ENCODE assay signal across 9 cellular contexts in the genomic region with DNA sequence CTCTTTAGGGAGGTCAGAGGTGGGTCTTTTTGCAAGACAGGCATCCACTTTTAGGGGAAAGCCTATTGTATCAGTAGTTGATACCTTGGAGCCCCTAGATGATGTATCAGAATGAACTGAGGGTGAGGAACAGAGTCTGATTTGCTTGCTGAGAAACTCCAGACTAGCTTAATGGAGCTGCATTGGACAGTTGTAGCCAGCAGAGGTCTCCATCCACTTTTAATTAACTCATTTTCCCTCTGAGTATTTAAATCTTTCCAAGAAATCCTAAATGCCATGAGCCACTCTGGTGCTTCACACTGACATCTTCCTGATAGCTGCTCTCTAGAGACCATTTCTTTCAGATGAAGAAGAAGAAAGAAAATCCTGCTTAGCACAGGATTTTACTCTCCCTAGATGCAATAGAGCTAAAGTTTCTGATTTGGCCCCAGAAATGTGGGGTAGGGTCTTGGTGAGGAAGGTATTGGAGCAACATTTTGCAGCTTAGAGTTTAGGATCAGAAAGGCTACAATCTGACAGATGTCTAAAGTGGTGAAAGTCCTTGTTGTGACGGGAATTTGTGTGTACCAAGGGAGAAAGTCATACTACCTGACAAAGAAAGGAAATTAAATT. TPM values are rescaled to one million over a fixed set of nuclear protein-coding genes. Genes with fewer than 3 reads are reported as not detected.
DNase-seq lines count a peak whose midpoint lies in the region; ATAC-seq and TF ChIP-seq lines count a peak whose summit lies in the region.
"Had no signal": no experiment of that assay in that cellular context is flagged by ENCODE, and none has a peak within 500 bp of the region (broad histone marks: within the 10 kb centered on the region; RNA-seq: fewer than 3 reads in every experiment).

No MANE protein-coding gene starts in this region.

- H3K36me3 ChIP-seq in DOHH2 (ENCODE audit: control insufficient read depth, low read length) = peaks cover 7% of the 10 kb centered on the region; the same call in 1 of the 2 replicates
- peaks cover 0 to 30% of the 10 kb centered on the region in 2 donors for H3K36me3 ChIP-seq in adrenal gland (replicated peaks in 1 of 2)

- DNase-seq in KBM-7 (peak; percentile 25), adrenal gland (peak in 2 of 7 donors; percentile 20 to 22), iris pigment epithelial cell (ENCODE audit: low read depth) (peak; percentile 60), GOT3 (lab: John Stamatoyannopoulos, UW) (no peak), NCI-H774 (lab: John Stamatoyannopoulos, UW) (no peak), NOMO-1 treated with dmso at 0.1 percent for 144 hours (lab: John Stamatoyannopoulos, UW; ENCODE audit: unreplicated experiment) (no peak)

- no peak overlapping the region for H3K4me2 ChIP-seq in DOHH2 (ENCODE audit: low read length)

- no peaks in the 10 kb centered on the region for H3F3A ChIP-seq in DOHH2 (ENCODE audit: control insufficient read depth, insufficient read depth)

- no peak for ATAC-seq in GM21786 (IDR thresholded peaks at IDR 0.05; ENCODE audit: unreplicated experiment)

- H3K27me3 ChIP-seq in DOHH2 (ENCODE audit: control insufficient read depth, low read length) (no peaks in the 10 kb centered on the region), adrenal gland (no peaks in the 10 kb centered on the region)
- H3K27me3 ChIP-seq: SJSA1 had no signal

- no peaks in the 10 kb centered on the region for H3K9me3 ChIP-seq in DOHH2 (ENCODE audit: control insufficient read depth, insufficient read depth, low read length)
- no peaks in the 10 kb centered on the region for H3K9me3 ChIP-seq in adrenal gland (replicated peaks in 1 of 3)
- H3K9me3 ChIP-seq: SJSA1 had no signal

- no peaks in the 10 kb centered on the region for H3K9me2 ChIP-seq in DOHH2 (replicated peaks; ENCODE audit: control insufficient read depth, low read length)

- no peaks in the 10 kb centered on the region for H3K79me2 ChIP-seq in DOHH2 (ENCODE audit: control insufficient read depth, low read length)

- in situ Hi-C loops in KBM-7 (cut with MboI; ENCODE audit: low pct_unique_long_range_greater_than_20kb, low sequenced_read_pairs) = loop anchor here (25.0 kb wide), 1 partner anchor 404 kb away; no protein-coding TSS in a partner anchor

- TF ChIP-seq POLR2A in adrenal gland (IDR thresholded peaks at IDR 0.05) = no peak

- no peaks in the 10 kb centered on the region for H4K20me1 ChIP-seq in DOHH2 (ENCODE audit: control insufficient read depth, insufficient read depth, low read depth, low read length)

- H3K27ac ChIP-seq in DOHH2 (ENCODE audit: low read depth, low read length) = no peak overlapping the region
- H3K27ac ChIP-seq in adrenal gland = no peak overlapping the region
- H3K27ac ChIP-seq: SJSA1 had no signal

- TF ChIP-seq CTCF in DOHH2 (IDR thresholded peaks at IDR 0.05; ENCODE audit: low read depth, low read length, poor library complexity, severe bottlenecking) = peak; percentile 72
- TF ChIP-seq CTCF in adrenal gland (IDR thresholded peaks at IDR 0.05) = peak; percentile 27 to 57 (median 51)

- H3K4me3 ChIP-seq in DOHH2 (ENCODE audit: low read length) (no peak overlapping the region), adrenal gland (no peak overlapping the region)
- H3K4me3 ChIP-seq: SJSA1 had no signal

- intact Hi-C loops in adrenal gland (cut with DNase I) = loop anchor here in 1 of 2 donors (5.0 to 10.0 kb wide), 2 partner anchors 131 to 404 kb away; no protein-coding TSS in a partner anchor

- WGBS in adrenal gland, 4 donors = 90 to 92% (median 91%) methylated on average over 1 of the region's 1 CpG

- no peaks in the 10 kb centered on the region for H3K4me1 ChIP-seq in DOHH2 (ENCODE audit: control insufficient read depth, low read length)
- peaks cover 1 to 4% of the 10 kb centered on the region in 2 donors for H3K4me1 ChIP-seq in adrenal gland (replicated peaks in 1 of 2)

RNA-seq across cellular contexts. Expression of a gene that starts 38.0 kb away (rescaled TPM):
- 10 to 100 TPM; 41.3 to 89.3 (median 48.0) TPM for total RNA-seq in adrenal gland
- 10 to 100 TPM; 28.7 to 49.6 (median 32.3) TPM for polyA plus RNA-seq in adrenal gland

Comparison
In these comparisons a context has a peak if more than half of its experiments do, and no peak if none do; other contexts are left out.
1. DNase-seq: peak in KBM-7 (single experiment) and iris pigment epithelial cell (single experiment); none in GOT3 (single experiment), NCI-H774 (single experiment) and NOMO-1 treated with dmso at 0.1 percent for 144 hours (single experiment).